In genomic region chr11:110049501-110050200, GRCh38 we compare ENCODE assay signal across 28 cellular contexts.
"Had no signal": no experiment of that assay in that cellular context is flagged by ENCODE, and none has a peak within 500 bp of the region (broad histone marks: within the 10 kb centered on the region; RNA-seq: fewer than 3 reads in every experiment).

No MANE protein-coding gene starts in this region.

- H3K4me3 ChIP-seq: ascending aorta, breast epithelium, cardiac muscle cell, colonic mucosa, dorsolateral prefrontal cortex had no signal

- FAIRE-seq: frontal cortex had no signal

- H3K9me3 ChIP-seq: colonic mucosa had no signal

- H3K27me3 ChIP-seq: ascending aorta, breast epithelium, cardiac muscle cell, colonic mucosa, dorsolateral prefrontal cortex had no signal

- H3K27ac ChIP-seq: ascending aorta, breast epithelium, cardiac muscle cell, colonic mucosa, dorsolateral prefrontal cortex had no signal

- ATAC-seq: activated CD4-positive, alpha-beta T cell treated with anti-CD3 and anti-CD28 coated beads for 36 hours; activated naive CD4-positive, alpha-beta T cell treated with anti-CD3 and anti-CD28 coated beads, Interleukin-2, amount 50 U/mL, for 72 hours; activated T-cell treated with anti-CD3 and anti-CD28 coated beads, Interleukin-2, amount 50 U/mL, for 72 hours; esophagus mucosa had no signal

- H3K36me3 ChIP-seq: ascending aorta, breast epithelium, cardiac muscle cell, colonic mucosa had no signal

- H3K4me1 ChIP-seq: ascending aorta, breast epithelium, colonic mucosa had no signal

- DNase-seq: activated CD4-positive, alpha-beta memory T cell treated with anti-CD3 and anti-CD28 coated beads, Interleukin-2, amount 10 ng/mL, durations not matched to agents 7 days and 5 days; activated CD4-positive, alpha-beta T cell treated with anti-CD3 and anti-CD28 coated beads for 36 hours; activated CD4-positive, alpha-beta T cell treated with anti-CD3 and anti-CD28 coated beads, Interleukin-2, amount 10 ng/mL, durations not matched to agents 7 days and 5 days; activated CD4-positive, alpha-beta T cell treated with anti-CD3 and anti-CD28 coated beads, Interleukin-2, amount 50 U/mL, for 4 hours; activated CD4-positive, CD25-positive, alpha-beta regulatory T cell; activated CD4-positive, CD25-positive, alpha-beta regulatory T cell treated with anti-CD3 and anti-CD28 coated beads, Interleukin-2, amount 50 U/mL, for 72 hours; activated CD8-positive, alpha-beta memory T cell treated with anti-CD3 and anti-CD28 coated beads, Interleukin-2, amount 50 U/mL, for 48 hours; activated gamma-delta T cell; activated naive CD4-positive, alpha-beta T cell; activated naive CD4-positive, alpha-beta T cell treated with anti-CD3 and anti-CD28 coated beads, Interleukin-2, amount 10 ng/mL, durations not matched to agents 7 days and 5 days; activated naive CD8-positive, alpha-beta T cell treated with anti-CD3 and anti-CD28 coated beads, Interleukin-2, amount 10 ng/mL, durations not matched to agents 7 days and 5 days; activated T-cell treated with anti-CD3 and anti-CD28 coated beads for 4 hours; activated T-cell treated with anti-CD3 and anti-CD28 coated beads, Interleukin-2, amount 50 U/mL, for 24 hours; activated T-cell treated with anti-CD3 and anti-CD28 coated beads, Interleukin-2, amount 50 U/mL, for 72 hours; central memory CD4-positive, alpha-beta T cell; cerebellar nuclear complex; colonic mucosa; dorsolateral prefrontal cortex; effector memory CD4-positive, alpha-beta T cell; endodermal cell; foreskin fibroblast; T-helper 2 cell had no signal
